8 cellular contexts compared by ENCODE assay signal in the genomic region with DNA sequence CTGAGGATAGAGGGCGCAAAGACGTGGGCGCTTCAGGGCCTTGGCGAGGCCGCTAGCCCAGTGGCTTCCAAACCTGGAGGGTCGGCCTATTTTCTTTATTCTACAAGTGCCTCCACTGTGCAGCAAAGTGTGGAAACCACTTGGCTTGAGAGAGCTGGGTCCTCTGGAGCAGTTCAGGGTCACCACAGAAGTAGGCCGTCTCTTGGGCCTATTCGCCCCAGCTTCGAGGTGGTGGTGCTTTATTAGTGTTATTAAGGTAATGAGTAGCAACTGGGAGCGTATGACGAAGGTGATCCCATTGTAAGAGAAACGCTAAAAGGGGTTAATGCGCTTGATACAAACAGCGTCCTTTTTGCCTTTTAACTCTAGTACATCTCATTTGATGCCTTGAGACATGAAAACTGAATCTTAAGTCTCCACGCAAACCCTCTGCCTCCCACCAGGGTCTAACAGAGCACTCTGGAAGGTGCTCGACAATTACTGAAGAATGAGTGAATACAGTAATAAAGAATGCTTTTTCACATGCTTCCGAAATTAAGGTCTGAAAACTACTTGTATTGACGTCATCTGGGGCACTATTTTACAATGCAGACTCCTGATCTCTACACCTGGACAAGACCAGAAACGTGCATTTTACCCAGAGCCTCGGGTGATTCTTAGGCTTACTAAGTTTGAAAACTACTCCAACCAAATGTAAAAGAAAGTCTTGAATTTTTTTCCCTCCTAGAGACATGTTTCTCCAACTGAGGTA. TPM values are rescaled to one million over a fixed set of nuclear protein-coding genes. Genes with fewer than 3 reads are reported as not detected.
DNase-seq lines count a peak whose midpoint lies in the region; ATAC-seq and TF ChIP-seq lines count a peak whose summit lies in the region.

No MANE protein-coding gene starts in this region.

- CTCF ChIA-PET in activated CD8-positive, alpha-beta T cell treated with anti-CD3 and anti-CD28 coated beads, Interleukin-2, amount 10 ng/mL, durations not matched to agents 7 days and 5 days (lab: Charles Lee), result interaction anchor here (1.1 to 2.7 kb wide), 2 partner anchors 8 to 12 kb away, joined by 3 to 9 read pairs; no protein-coding TSS in a partner anchor

- peak overlapping the region; percentile 66 for H3K4me3 Mint-ChIP-seq in activated CD8-positive, alpha-beta T cell treated with anti-CD3 and anti-CD28 coated beads, Interleukin-2, amount 10 ng/mL, durations not matched to agents 7 days and 5 days
- H3K4me3 Mint-ChIP-seq in stimulated activated naive B cell treated with anti-CD40 and anti-IgM and Interleukin-4, amounts not matched to agents 10 μg/mL and 1 μg/mL and 100 μg/mL, for 72 hours, result peak overlapping the region; percentile 78 to 86

- H3K27me3 Mint-ChIP-seq in activated CD8-positive, alpha-beta T cell treated with anti-CD3 and anti-CD28 coated beads, Interleukin-2, amount 10 ng/mL, durations not matched to agents 7 days and 5 days (ENCODE audit: low read depth), result peaks cover 30% of the 10 kb centered on the region
- no peaks in the 10 kb centered on the region for H3K27me3 Mint-ChIP-seq in stimulated activated naive B cell treated with anti-CD40 and anti-IgM and Interleukin-4, amounts not matched to agents 10 μg/mL and 1 μg/mL and 100 μg/mL, for 72 hours

- no CpG with 5 or more reads among the region's 20 CpGs for WGBS in iPS DF 6.9 (ENCODE audit: insufficient coverage, insufficient read length)

- peak overlapping the region; percentile 40; the same call in 1 of the 2 replicates for H3K4me3 ChIP-seq in iPS DF 6.9 (ENCODE audit: low read length)

- TF ChIP-seq POLR2A in GM18505 (IDR thresholded peaks at IDR 0.05; ENCODE audit: borderline replicate concordance, extremely low read depth, insufficient read depth, insufficient read length), result no peak

- no peak for DNase-seq in activated CD8-positive, alpha-beta T cell treated with anti-CD3 and anti-CD28 coated beads, Interleukin-2, amount 10 ng/mL, durations not matched to agents 7 days and 5 days
- DNase-seq in iPS DF 6.9 (ENCODE audit: low read depth, low spot score) (no peak), cerebellum (ENCODE audit: low spot score) (no peak), mesenteric fat pad (ENCODE audit: low spot score) (no peak)
- DNase-seq in stimulated activated naive B cell treated with anti-CD40 and anti-IgM and Interleukin-4, amounts not matched to agents 10 μg/mL and 1 μg/mL and 100 μg/mL, for 72 hours, result no peak

- peaks cover 5% of the 10 kb centered on the region; the same call in 1 of the 2 replicates for H3K4me1 ChIP-seq in iPS DF 6.9 (ENCODE audit: control insufficient read depth, insufficient read depth, low read length)

- peak; percentile 27 for ATAC-seq in GM18505 (IDR thresholded peaks at IDR 0.05; ENCODE audit: unreplicated experiment)
- peak; percentile 21 for ATAC-seq in HG02973 (IDR thresholded peaks at IDR 0.05; ENCODE audit: unreplicated experiment)
- no peak for ATAC-seq in activated CD8-positive, alpha-beta T cell treated with anti-CD3 and anti-CD28 coated beads, Interleukin-2, amount 10 ng/mL, durations not matched to agents 7 days and 5 days
- peak in 1 of 2 donors; percentile 9 for ATAC-seq in stimulated activated naive B cell treated with anti-CD40 and anti-IgM and Interleukin-4, amounts not matched to agents 10 μg/mL and 1 μg/mL and 100 μg/mL, for 72 hours (replicated peaks)
- no peak for ATAC-seq in GM18520 (IDR thresholded peaks at IDR 0.05; ENCODE audit: unreplicated experiment)

- no peaks in the 10 kb centered on the region for H3K36me3 Mint-ChIP-seq in activated CD8-positive, alpha-beta T cell treated with anti-CD3 and anti-CD28 coated beads, Interleukin-2, amount 10 ng/mL, durations not matched to agents 7 days and 5 days (ENCODE audit: low read depth)
- peaks cover 1 to 3% of the 10 kb centered on the region in 2 donors for H3K36me3 Mint-ChIP-seq in stimulated activated naive B cell treated with anti-CD40 and anti-IgM and Interleukin-4, amounts not matched to agents 10 μg/mL and 1 μg/mL and 100 μg/mL, for 72 hours

- H3K27me3 ChIP-seq in iPS DF 6.9 (ENCODE audit: control insufficient read depth, insufficient read depth, low read length), result no peaks in the 10 kb centered on the region; the same call in 1 of the 2 replicates

- peaks cover 38% of the 10 kb centered on the region for H3K4me1 Mint-ChIP-seq in activated CD8-positive, alpha-beta T cell treated with anti-CD3 and anti-CD28 coated beads, Interleukin-2, amount 10 ng/mL, durations not matched to agents 7 days and 5 days (ENCODE audit: low read depth)
- peaks cover 29 to 60% of the 10 kb centered on the region in 2 donors for H3K4me1 Mint-ChIP-seq in stimulated activated naive B cell treated with anti-CD40 and anti-IgM and Interleukin-4, amounts not matched to agents 10 μg/mL and 1 μg/mL and 100 μg/mL, for 72 hours

- H3K9me3 Mint-ChIP-seq in activated CD8-positive, alpha-beta T cell treated with anti-CD3 and anti-CD28 coated beads, Interleukin-2, amount 10 ng/mL, durations not matched to agents 7 days and 5 days (ENCODE audit: insufficient read depth), result no peaks in the 10 kb centered on the region
- no peaks in the 10 kb centered on the region for H3K9me3 Mint-ChIP-seq in stimulated activated naive B cell treated with anti-CD40 and anti-IgM and Interleukin-4, amounts not matched to agents 10 μg/mL and 1 μg/mL and 100 μg/mL, for 72 hours

- H3K36me3 ChIP-seq in iPS DF 6.9 (ENCODE audit: control insufficient read depth, insufficient read depth, low read length), result no peaks in the 10 kb centered on the region

- POLR2A ChIA-PET in activated CD8-positive, alpha-beta T cell treated with anti-CD3 and anti-CD28 coated beads, Interleukin-2, amount 10 ng/mL, durations not matched to agents 7 days and 5 days (lab: Charles Lee), result interaction anchor here (0.9 kb wide), 1 partner anchor 62 kb away, joined by 3 read pairs; no protein-coding TSS in a partner anchor

- peak overlapping the region; percentile 51 for H3K27ac Mint-ChIP-seq in activated CD8-positive, alpha-beta T cell treated with anti-CD3 and anti-CD28 coated beads, Interleukin-2, amount 10 ng/mL, durations not matched to agents 7 days and 5 days
- H3K27ac Mint-ChIP-seq in stimulated activated naive B cell treated with anti-CD40 and anti-IgM and Interleukin-4, amounts not matched to agents 10 μg/mL and 1 μg/mL and 100 μg/mL, for 72 hours, result peak overlapping the region; percentile 91

- no peak overlapping the region for H3K27ac ChIP-seq in iPS DF 6.9 (ENCODE audit: low read length)

- H3K9me3 ChIP-seq in iPS DF 6.9 (ENCODE audit: control insufficient read depth, insufficient read depth, low read length), result no peaks in the 10 kb centered on the region

RNA-seq across cellular contexts. Expression of a gene that starts 0.6 kb away (rescaled TPM):
- total RNA-seq in activated CD8-positive, alpha-beta T cell treated with anti-CD3 and anti-CD28 coated beads, Interleukin-2, amount 10 ng/mL, durations not matched to agents 7 days and 5 days, result 1 to 10 TPM; 2.2 to 3.9 TPM
- total RNA-seq in cerebellum, result 14.2 TPM
- 22.2 TPM for total RNA-seq in mesenteric fat pad

Comparison
In these comparisons a context has a peak if more than half of its experiments do, and no peak if none do; other contexts are left out.
1. ATAC-seq: peak in GM18505 (single experiment) and HG02973 (single experiment); none in activated CD8-positive, alpha-beta T cell treated with anti-CD3 and anti-CD28 coated beads, Interleukin-2, amount 10 ng/mL, durations not matched to agents 7 days and 5 days (single experiment) and GM18520 (single experiment).